ENCODE assay signal across 23 cellular contexts in the genomic region with DNA sequence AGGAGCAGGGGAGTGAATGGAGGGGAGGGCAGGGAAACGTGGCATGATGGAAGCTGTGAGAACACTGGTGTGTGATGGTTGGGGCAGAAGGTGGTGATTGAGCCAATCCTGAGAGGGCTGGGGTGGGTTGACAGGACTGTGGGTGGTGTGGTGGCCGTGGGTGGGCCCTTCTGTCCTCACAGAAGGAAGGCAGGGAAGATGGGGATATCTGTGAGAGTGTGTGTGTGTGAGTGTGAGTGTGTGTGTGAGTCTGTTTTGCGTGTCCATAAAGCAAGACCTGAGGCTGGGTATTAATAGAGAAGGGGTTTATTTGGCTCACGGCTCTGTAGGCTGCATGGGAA. TPM values are rescaled to one million over a fixed set of nuclear protein-coding genes. Genes with fewer than 3 reads are reported as not detected.
"Had no signal": no experiment of that assay in that cellular context is flagged by ENCODE, and none has a peak within 500 bp of the region (broad histone marks: within the 10 kb centered on the region; RNA-seq: fewer than 3 reads in every experiment).

No MANE protein-coding gene starts in this region.

- DNase-seq: activated CD4-positive, alpha-beta memory T cell treated with anti-CD3 and anti-CD28 coated beads for 36 hours; activated T-cell treated with anti-CD3 and anti-CD28 coated beads for 4 hours; dermis blood vessel endothelial cell; effector memory CD4-positive, alpha-beta T cell; foreskin keratinocyte; hippocampal formation; islet precursor cell; left colon; lower lobe of right lung; occipital lobe; retina; stimulated activated CD4-positive, alpha-beta T cell treated with anti-CD3 and anti-CD28 coated beads, Interleukin-12 subunit alpha, Interleukin-12 subunit beta, amount 100 ng/mL, for 4 hours; stimulated activated CD4-positive, alpha-beta T cell treated with anti-CD3 and anti-CD28 coated beads, Interleukin-1b, Interleukin-23, amount 100 ng/mL, for 48 hours; stimulated activated CD8-positive, alpha-beta memory T cell treated with anti-CD3 and anti-CD28 coated beads, Interleukin-4, amount 100 ng/mL, for 48 hours; stomach; SW 1271; trophoblast cell had no signal

- H3K9me3 Mint-ChIP-seq: activated CD4-positive, alpha-beta memory T cell treated with anti-CD3 and anti-CD28 coated beads for 36 hours; mesothelial cell of epicardium; natural killer cell treated with Interleukin-12 subunit alpha and Interleukin-12 subunit beta and Interleukin-15 and Interleukin-18, amount 100 ng/mL, for 72 hours; T-helper 2 cell treated with Interferon-gamma antibody and Interleukin-4, amounts not matched to agents 5 μg/mL and 100 μg/mL, for 36 hours had no signal

- H3K9me3 ChIP-seq: ascending aorta, breast epithelium, lower lobe of right lung, stomach had no signal

- H3K27me3 Mint-ChIP-seq: activated CD4-positive, alpha-beta memory T cell treated with anti-CD3 and anti-CD28 coated beads for 36 hours; natural killer cell treated with Interleukin-12 subunit alpha and Interleukin-12 subunit beta and Interleukin-15 and Interleukin-18, amount 100 ng/mL, for 72 hours had no signal

- H3K36me3 ChIP-seq: breast epithelium had no signal

- H3K36me3 Mint-ChIP-seq: activated CD4-positive, alpha-beta memory T cell treated with anti-CD3 and anti-CD28 coated beads for 36 hours; mesothelial cell of epicardium; natural killer cell treated with Interleukin-12 subunit alpha and Interleukin-12 subunit beta and Interleukin-15 and Interleukin-18, amount 100 ng/mL, for 72 hours had no signal

- ATAC-seq: foreskin keratinocyte; left colon; natural killer cell treated with Interleukin-12 subunit alpha and Interleukin-12 subunit beta and Interleukin-15 and Interleukin-18, amount 100 ng/mL, for 72 hours had no signal

- H3K27me3 ChIP-seq: ascending aorta, breast epithelium, foreskin keratinocyte, stomach had no signal

- H3K4me1 Mint-ChIP-seq: mesothelial cell of epicardium had no signal

- H3K4me3 Mint-ChIP-seq: activated CD4-positive, alpha-beta memory T cell treated with anti-CD3 and anti-CD28 coated beads for 36 hours; mesothelial cell of epicardium; natural killer cell treated with Interleukin-12 subunit alpha and Interleukin-12 subunit beta and Interleukin-15 and Interleukin-18, amount 100 ng/mL, for 72 hours; T-helper 2 cell treated with Interferon-gamma antibody and Interleukin-4, amounts not matched to agents 5 μg/mL and 100 μg/mL, for 36 hours had no signal

- H3K27ac ChIP-seq: ascending aorta, breast epithelium, epithelial cell of prostate, foreskin keratinocyte, lower lobe of right lung, stomach had no signal

- H3K27ac Mint-ChIP-seq: activated CD4-positive, alpha-beta memory T cell treated with anti-CD3 and anti-CD28 coated beads for 36 hours; mesothelial cell of epicardium; T-helper 2 cell treated with Interferon-gamma antibody and Interleukin-4, amounts not matched to agents 5 μg/mL and 100 μg/mL, for 36 hours had no signal

- H3K4me1 ChIP-seq: ascending aorta, breast epithelium, foreskin keratinocyte, lower lobe of right lung had no signal

- H3K4me3 ChIP-seq: ascending aorta, breast epithelium, lower lobe of right lung, stomach had no signal

RNA-seq across cellular contexts. Expression of gene MRGPRF, which starts 48.6 kb away (rescaled TPM):
- total RNA-seq: activated CD4-positive, alpha-beta memory T cell treated with anti-CD3 and anti-CD28 coated beads for 36 hours; natural killer cell treated with Interleukin-12 subunit alpha and Interleukin-12 subunit beta and Interleukin-15 and Interleukin-18, amount 100 ng/mL, for 72 hours had no signal
